Comparison of ENCODE assay signal across 8 cellular contexts in the genomic region with DNA sequence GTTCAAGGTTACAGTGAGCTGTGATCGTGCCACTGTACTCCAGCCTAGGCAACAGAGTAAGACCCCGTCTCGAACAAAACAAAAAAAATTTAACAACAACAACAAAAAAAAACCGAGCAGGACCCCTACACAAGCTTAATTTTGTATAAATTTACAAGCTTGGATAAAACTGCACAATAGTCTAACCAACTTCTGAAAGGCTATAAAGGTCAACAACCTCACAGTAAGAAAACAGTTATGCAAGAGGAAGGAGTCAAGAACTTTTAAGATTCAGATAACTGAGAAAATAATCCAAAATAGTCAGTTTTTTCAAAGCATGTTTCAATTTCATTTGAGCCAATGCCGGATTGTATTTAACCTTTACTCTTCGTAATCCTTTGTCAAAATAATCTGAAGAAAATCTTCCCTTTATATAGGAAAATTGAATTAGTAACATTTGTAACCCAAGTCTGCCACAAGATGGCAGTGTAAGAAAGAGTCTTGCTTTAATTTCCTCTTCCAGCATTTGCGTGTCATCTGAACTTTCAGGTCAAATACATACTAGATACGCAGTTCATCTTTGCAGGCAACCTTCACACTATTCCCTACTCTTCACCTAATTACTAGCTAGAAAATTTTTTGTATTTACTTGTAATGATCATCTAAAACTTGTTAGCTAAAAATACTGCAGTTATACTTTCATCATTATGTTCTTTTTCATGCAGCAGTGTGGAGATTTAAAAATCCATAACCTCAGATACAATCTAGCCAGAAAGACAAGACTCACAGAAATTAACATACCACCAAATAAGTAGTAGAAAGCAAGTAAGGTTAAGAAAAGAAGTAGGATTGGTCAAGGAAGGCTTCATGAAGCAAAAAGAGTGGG. TPM values are rescaled to one million over a fixed set of nuclear protein-coding genes. Genes with fewer than 3 reads are reported as not detected.
DNase-seq lines count a peak whose midpoint lies in the region; ATAC-seq and TF ChIP-seq lines count a peak whose summit lies in the region.

No MANE protein-coding gene starts in this region.

- H3K36me3 ChIP-seq in cardiac muscle cell (peaks cover 34% of the 10 kb centered on the region), adipocyte (ENCODE audit: control insufficient read depth, insufficient read depth, low read length, severe bottlenecking) (peaks cover 39% of the 10 kb centered on the region)

- peak; percentile 57 for ATAC-seq in HG03439 (IDR thresholded peaks at IDR 0.05; ENCODE audit: unreplicated experiment)
- ATAC-seq in left ventricle myocardium superior, result peak; percentile 32
- peak; percentile 74 for ATAC-seq in sciatic nerve
- ATAC-seq in HG03135 (IDR thresholded peaks at IDR 0.05; ENCODE audit: unreplicated experiment), result no peak

- H3K9me3 ChIP-seq in cardiac muscle cell (ENCODE audit: low read depth) (no peaks in the 10 kb centered on the region), adipocyte (ENCODE audit: control insufficient read depth, low read length) (no peaks in the 10 kb centered on the region)

- intact Hi-C loops in cardiac septum (cut with DNase I) (loop anchor here (5.0 kb wide), 1 partner anchor 130 kb away; the partner anchor contains the start of gene APEX1), left ventricle myocardium superior (cut with micrococcal nuclease) (loop anchor here (2.0 to 10.0 kb wide), 2 partner anchors 282 to 368 kb away; no protein-coding TSS in a partner anchor), sciatic nerve (cut with DNase I) (loop anchor here (10.0 kb wide), 1 partner anchor 278 kb away; no protein-coding TSS in a partner anchor)

- peak overlapping the region; percentile 22 for H3K27ac ChIP-seq in cardiac muscle cell

- H3K9ac ChIP-seq in adipocyte (ENCODE audit: low read length), result peak overlapping the region; percentile 38

- H3K4me3 ChIP-seq in cardiac muscle cell (no peak overlapping the region), adipocyte (ENCODE audit: low read length) (no peak overlapping the region)

- DNase-seq in cardiac muscle cell (ENCODE audit: low read depth in 1 of 2, low spot score in 1 of 2) (peak; percentile 64 to 77), cardiac septum (ENCODE audit: low spot score) (no peak), NCI-H69 (lab: John Stamatoyannopoulos, UW) (peak; percentile 79), adipocyte (ENCODE audit: low read depth) (peak; percentile 90), left ventricle myocardium superior (no peak), sciatic nerve (ENCODE audit: low spot score) (no peak)

- H3K27me3 ChIP-seq in cardiac muscle cell (no peaks in the 10 kb centered on the region), adipocyte (replicated peaks; ENCODE audit: control insufficient read depth, insufficient read depth, low read length) (no peaks in the 10 kb centered on the region)

- peaks cover 8% of the 10 kb centered on the region for H3K4me1 ChIP-seq in cardiac muscle cell (ENCODE audit: low read depth)
- peaks cover 24% of the 10 kb centered on the region for H3K4me1 ChIP-seq in adipocyte (ENCODE audit: control insufficient read depth, insufficient read depth, low read length)

- peak; percentile 66 for TF ChIP-seq CTCF in cardiac muscle cell (IDR thresholded peaks at IDR 0.05; ENCODE audit: low read depth, low read length)

RNA-seq across cellular contexts. Expression of gene CCNB1IP1, which starts 5.8 kb away (rescaled TPM):
- 152 and 161 TPM in 2 replicates for total RNA-seq in cardiac muscle cell
- 63.7 and 76.9 TPM in 2 replicates for polyA plus RNA-seq in cardiac muscle cell
- 61.3 TPM for total RNA-seq in cardiac septum
- 43.9 TPM for total RNA-seq in left ventricle myocardium superior
- total RNA-seq in sciatic nerve, result 51.4 TPM

RNA-seq across cellular contexts. Expression of gene PARP2, which starts 16.2 kb away (rescaled TPM):
- total RNA-seq in cardiac muscle cell (20.0 and 27.0 TPM in 2 replicates), cardiac septum (15.2 TPM), left ventricle myocardium superior (17.5 TPM), sciatic nerve (23.7 TPM)
- polyA plus RNA-seq in cardiac muscle cell, result 61.1 and 97.9 TPM in 2 replicates

RNA-seq across cellular contexts. Expression of gene TTC5, which starts 21.5 kb away (rescaled TPM):
- total RNA-seq in cardiac muscle cell (10.6 and 13.9 TPM in 2 replicates), cardiac septum (11.1 TPM), left ventricle myocardium superior (11.8 TPM), sciatic nerve (19.9 TPM)
- polyA plus RNA-seq in cardiac muscle cell, result 19.4 and 25.9 TPM in 2 replicates

Comparison
In these comparisons a context has a peak if more than half of its experiments do, and no peak if none do; other contexts are left out.
1. DNase-seq: peak in cardiac muscle cell (2 of 2), NCI-H69 (single experiment) and adipocyte (single experiment); none in cardiac septum (single experiment), left ventricle myocardium superior (single experiment) and sciatic nerve (single experiment).